8 cellular contexts compared by ENCODE assay signal in genomic region chr4:123396294-123397275, GRCh38. TPM values are rescaled to one million over a fixed set of nuclear protein-coding genes. Genes with fewer than 3 reads are reported as not detected.
A peak's percentile ranks its signal among the peaks of the same experiment; 100 is the strongest.
DNase-seq lines count a peak whose midpoint lies in the region; ATAC-seq and TF ChIP-seq lines count a peak whose summit lies in the region.

Gene SPRY1, plus strand, starts transcription at chr4:123396795. Its CDS starts 4,797 bp downstream, at chr4:123401592.

- H3K4me2 ChIP-seq in DND-41 (ENCODE audit: insufficient read depth, low read length): peak within 1 kb of the TSS; percentile 96

- peak within 1 kb of the TSS; percentile 84 for H3K27ac Mint-ChIP-seq in activated T-helper 17 cell treated with anti-CD3 and anti-CD28 coated beads, Interleukin-2, amount 50 U/mL, for 72 hours
- H3K27ac Mint-ChIP-seq in naive thymus-derived CD4-positive, alpha-beta T cell: peak within 1 kb of the TSS; percentile 13 to 91 (median 70)

- H3K27me3 Mint-ChIP-seq in activated T-helper 17 cell treated with anti-CD3 and anti-CD28 coated beads, Interleukin-2, amount 50 U/mL, for 72 hours: peaks cover 3% of the 10 kb centered on the region
- peaks cover 11 to 33% (median 18%) of the 10 kb centered on the region in 5 donors for H3K27me3 Mint-ChIP-seq in naive thymus-derived CD4-positive, alpha-beta T cell

- no peaks in the 10 kb centered on the region for H3K36me3 ChIP-seq in DND-41 (ENCODE audit: insufficient read depth, low read length)
- no peaks in the 10 kb centered on the region for H3K36me3 ChIP-seq in naive thymus-derived CD4-positive, alpha-beta T cell (ENCODE audit: control insufficient read depth in 2 of 3, insufficient read depth in 3 of 3, low read length in 3 of 3)

- no peak within 1 kb of the TSS; the same call in 1 of the 2 replicates for H3K9ac ChIP-seq in DND-41 (ENCODE audit: low read depth, low read length)

- H3K4me3 Mint-ChIP-seq in activated T-helper 17 cell treated with anti-CD3 and anti-CD28 coated beads, Interleukin-2, amount 50 U/mL, for 72 hours: peak within 1 kb of the TSS; percentile 81
- H3K4me3 Mint-ChIP-seq in naive thymus-derived CD4-positive, alpha-beta T cell: peak within 1 kb of the TSS; percentile 81 to 92 (median 88)

- H3K9me3 ChIP-seq in DND-41 (ENCODE audit: insufficient read depth, low read length, severe bottlenecking): no peaks in the 10 kb centered on the region
- H3K9me3 ChIP-seq in naive thymus-derived CD4-positive, alpha-beta T cell (ENCODE audit: control insufficient read depth in 2 of 3, low read length in 3 of 3): no peaks in the 10 kb centered on the region

- ATAC-seq in DND-41 (ENCODE audit: insufficient read depth, low read depth): peak; percentile 75
- peak; percentile 63 for ATAC-seq in activated T-helper 17 cell treated with anti-CD3 and anti-CD28 coated beads, Interleukin-2, amount 50 U/mL, for 72 hours (replicated peaks)
- peak; percentile 72 for ATAC-seq in naive thymus-derived CD4-positive, alpha-beta T cell

- intact Hi-C loops in naive thymus-derived CD4-positive, alpha-beta T cell (cut with micrococcal nuclease): loop anchor here (1.0 to 10.0 kb wide), 12 partner anchors 48 to 1699 kb away; partner anchors contain the start of genes ANXA5 (in 2 of the 2), BBS12 (in 2 of the 2), NUDT6 (in 2 of the 2) and ANKRD50 (in 1 of the 2)

- POLR2A ChIA-PET in RWPE1 (lab: Yijun Ruan, JAX; ENCODE audit: low non-redundant PET): interaction anchor here (0.5 kb wide), 1 partner anchor 257 kb away, joined by 3 read pairs; no protein-coding TSS in a partner anchor
- POLR2A ChIA-PET in naive thymus-derived CD4-positive, alpha-beta T cell (lab: Charles Lee): interaction anchor here (0.8 to 1.3 kb wide), 3 partner anchors 9 to 279 kb away, joined by 3 to 4 read pairs (median 3); no protein-coding TSS in a partner anchor

- H3K27me3 ChIP-seq in DND-41 (ENCODE audit: insufficient read depth, low read length, poor library complexity): peaks cover 59% of the 10 kb centered on the region
- no peaks in the 10 kb centered on the region for H3K27me3 ChIP-seq in naive thymus-derived CD4-positive, alpha-beta T cell (ENCODE audit: control insufficient read depth in 2 of 2, insufficient read depth in 2 of 2, low read length in 2 of 2)

- peak within 1 kb of the TSS; percentile 22; the same call in 1 of the 2 replicates for H2AFZ ChIP-seq in DND-41 (ENCODE audit: low read depth, low read length)

- H3K79me2 ChIP-seq in DND-41 (ENCODE audit: insufficient read depth, low read length): no peaks in the 10 kb centered on the region

- peaks cover 12% of the 10 kb centered on the region; the same call in 1 of the 2 replicates for H4K20me1 ChIP-seq in DND-41 (ENCODE audit: insufficient read depth, low read length)

- TF ChIP-seq CTCF in DND-41 (IDR thresholded peaks at IDR 0.05; ENCODE audit: borderline replicate concordance, extremely low read depth, low read length, poor library complexity, severe bottlenecking) (no peak), RWPE1 (conservative IDR thresholded peaks at IDR 0.05; ENCODE audit: low read depth) (no peak)

- peaks cover 48% of the 10 kb centered on the region for H3K36me3 Mint-ChIP-seq in activated T-helper 17 cell treated with anti-CD3 and anti-CD28 coated beads, Interleukin-2, amount 50 U/mL, for 72 hours (ENCODE audit: low read depth)
- H3K36me3 Mint-ChIP-seq in naive thymus-derived CD4-positive, alpha-beta T cell: peaks cover 0 to 7% (median 0%) of the 10 kb centered on the region in 5 donors

- peak within 1 kb of the TSS in 1 of 2 experiments; percentile 59; a peak in 2 of 4 replicates for H3K4me3 ChIP-seq in DND-41 (ENCODE audit: low read depth in 1 of 2, low read length in 2 of 2)
- peak within 1 kb of the TSS; percentile 69 for H3K4me3 ChIP-seq in naive thymus-derived CD4-positive, alpha-beta T cell (ENCODE audit: low read length)

- peaks cover 39% of the 10 kb centered on the region for H3K4me1 ChIP-seq in DND-41 (ENCODE audit: insufficient read depth, low read length)
- peaks cover 0 to 17% of the 10 kb centered on the region in 2 donors for H3K4me1 ChIP-seq in naive thymus-derived CD4-positive, alpha-beta T cell (ENCODE audit: control insufficient read depth in 2 of 2, insufficient read depth in 2 of 2, low read length in 2 of 2)

- H3K9me3 Mint-ChIP-seq in activated T-helper 17 cell treated with anti-CD3 and anti-CD28 coated beads, Interleukin-2, amount 50 U/mL, for 72 hours: no peaks in the 10 kb centered on the region
- no peaks in the 10 kb centered on the region for H3K9me3 Mint-ChIP-seq in naive thymus-derived CD4-positive, alpha-beta T cell

- CTCF ChIA-PET in RWPE1 (lab: Yijun Ruan, JAX): interaction anchor here (0.5 to 0.7 kb wide), 2 partner anchors 45 to 280 kb away, joined by 3 to 4 read pairs; no protein-coding TSS in a partner anchor
- CTCF ChIA-PET in naive thymus-derived CD4-positive, alpha-beta T cell (lab: Charles Lee): interaction anchor here (0.5 kb wide), 2 partner anchors 59 to 215 kb away, joined by 3 to 4 read pairs; no protein-coding TSS in a partner anchor

- peaks cover 12% of the 10 kb centered on the region for H3K4me1 Mint-ChIP-seq in activated T-helper 17 cell treated with anti-CD3 and anti-CD28 coated beads, Interleukin-2, amount 50 U/mL, for 72 hours
- H3K4me1 Mint-ChIP-seq in naive thymus-derived CD4-positive, alpha-beta T cell: peaks cover 14 to 34% (median 19%) of the 10 kb centered on the region in 7 donors

- peak; percentile 83 for DNase-seq in DND-41
- peak; percentile 9 for DNase-seq in GOT3 (lab: John Stamatoyannopoulos, UW)
- peak; percentile 92 for DNase-seq in LoVo (ENCODE audit: low spot score)
- peak; percentile 78 for DNase-seq in RWPE1 (ENCODE audit: low spot score)
- peak; percentile 86 for DNase-seq in fibroblast of peridontal ligament (ENCODE audit: extremely low read depth)
- DNase-seq in naive thymus-derived CD4-positive, alpha-beta T cell: peak; percentile 22 to 81 (median 72)
- peak; percentile 65 for DNase-seq in stimulated activated naive CD4-positive, alpha-beta T cell treated with Interleukin-2 at 50 U/mL for 16 hours (lab: John Stamatoyannopoulos, UW)

- H3K27ac ChIP-seq in DND-41 (ENCODE audit: low read length) (no peak within 1 kb of the TSS), RWPE1 (peak within 1 kb of the TSS; percentile 81)
- H3K27ac ChIP-seq in naive thymus-derived CD4-positive, alpha-beta T cell (ENCODE audit: low read depth, low read length): peak within 1 kb of the TSS; percentile 52

RNA-seq across cellular contexts. Expression of gene SPRY1, which starts in this region (rescaled TPM):
- 10 to 100 TPM in 1 of 2 donors, 1 to 10 TPM in 1; 9.8 to 76.0 TPM for total RNA-seq in activated T-helper 17 cell treated with anti-CD3 and anti-CD28 coated beads, Interleukin-2, amount 50 U/mL, for 72 hours
- total RNA-seq in naive thymus-derived CD4-positive, alpha-beta T cell: 10 to 100 TPM in 2 of 5 experiments, 1 to 10 TPM in 3; 2.5 to 20.5 (median 6.2) TPM
- 1 to 10 TPM; 1.6 to 4.3 TPM for polyA plus RNA-seq in naive thymus-derived CD4-positive, alpha-beta T cell

Comparison
In these comparisons a context has a peak if more than half of its experiments do, and no peak if none do; other contexts are left out.
1. DNase-seq: peak in every context shown above with its lines; median percentile 92 in LoVo; 86 in fibroblast of peridontal ligament; 83 in DND-41; 78 in RWPE1; 72 in naive thymus-derived CD4-positive, alpha-beta T cell; 65 in stimulated activated naive CD4-positive, alpha-beta T cell treated with Interleukin-2 at 50 U/mL for 16 hours; 9 in GOT3.